In the genomic region with DNA sequence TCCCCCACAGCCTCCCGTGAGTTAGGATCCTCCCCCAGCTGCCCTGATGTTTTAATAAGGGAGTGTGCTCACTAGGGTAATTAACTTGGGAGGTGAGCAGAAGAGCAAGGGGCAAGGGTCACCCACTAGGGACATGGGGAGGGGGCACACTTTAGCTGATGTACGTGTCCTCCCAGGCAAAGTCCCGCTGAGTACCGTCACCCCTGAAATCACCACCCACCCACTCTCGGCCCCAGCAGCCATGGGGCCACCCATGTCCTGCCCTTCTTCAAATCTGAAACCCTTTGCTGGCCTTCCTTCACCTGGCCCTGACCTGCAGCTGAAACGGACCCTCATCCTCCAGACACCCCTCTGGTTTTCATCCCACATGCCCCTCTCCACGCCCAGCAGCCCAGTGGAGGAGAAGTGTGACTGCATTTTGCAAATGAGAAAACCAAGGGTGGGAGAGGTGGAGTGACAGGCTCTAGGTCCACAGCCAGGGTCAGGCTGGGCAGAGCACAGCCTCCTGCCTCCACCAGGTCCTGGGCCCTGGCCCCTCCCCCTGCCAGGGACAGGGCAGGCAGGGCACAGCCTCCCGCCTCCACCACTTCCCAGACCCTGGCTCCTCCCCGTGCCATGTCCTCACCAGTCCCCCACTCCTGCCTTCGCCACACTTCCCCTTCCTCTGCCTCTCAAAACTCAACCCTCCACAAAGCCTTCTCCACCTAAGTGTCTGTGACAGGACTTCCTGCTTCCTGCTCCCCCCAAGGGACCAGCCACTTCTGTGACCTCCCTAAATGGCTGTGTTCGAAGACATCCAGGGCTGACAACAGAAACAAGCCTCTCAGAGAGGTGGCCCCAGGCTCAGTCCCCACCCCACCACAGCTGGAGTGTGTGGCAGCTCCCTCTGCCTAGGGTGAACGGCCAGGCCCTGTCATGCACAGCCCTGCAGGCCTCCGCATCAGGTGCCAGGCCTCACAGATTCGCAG, we compare ENCODE assay signal across 1 cellular context.
TF ChIP-seq lines count a peak whose summit lies in the region.

No MANE protein-coding gene starts in this region.

TF ChIP-seq in GM12878, 131 proteins besides CTCF, POLR2A, EP300 and RAD21 (continues in another document):
- TF ChIP-seq RB1 (IDR thresholded peaks at IDR 0.05; ENCODE audit: borderline replicate concordance), result no peak
- peak; percentile 47 for TF ChIP-seq EED (IDR thresholded peaks at IDR 0.05; ENCODE audit: low read depth)
- TF ChIP-seq TBL1XR1 (IDR thresholded peaks at IDR 0.05; ENCODE audit: low read depth, low read length), result no peak
- no peak for TF ChIP-seq NFXL1 (IDR thresholded peaks at IDR 0.05; ENCODE audit: borderline replicate concordance)
- TF ChIP-seq SRF (IDR thresholded peaks at IDR 0.05; ENCODE audit: low read depth in 2 of 2, low read length in 2 of 2), result peak in 1 of 2 experiments; percentile 70; a peak in 2 of 4 replicates
- TF ChIP-seq MYC (IDR thresholded peaks at IDR 0.05; ENCODE audit: insufficient read depth, insufficient read length, insufficient replicate concordance, low read length, severe bottlenecking), result no peak
- TF ChIP-seq POLR2AphosphoS2 (IDR thresholded peaks at IDR 0.05; ENCODE audit: low read depth, low read length), result no peak
- no peak for TF ChIP-seq BHLHE40 (IDR thresholded peaks at IDR 0.05; ENCODE audit: borderline replicate concordance in 1 of 2, low read depth in 2 of 2, low read length in 1 of 2)
- TF ChIP-seq, protein P1, sequence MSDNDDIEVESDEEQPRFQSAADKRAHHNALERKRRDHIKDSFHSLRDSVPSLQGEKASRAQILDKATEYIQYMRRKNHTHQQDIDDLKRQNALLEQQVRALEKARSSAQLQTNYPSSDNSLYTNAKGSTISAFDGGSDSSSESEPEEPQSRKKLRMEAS (IDR thresholded peaks at IDR 0.05; ENCODE audit: low read depth, low read length), result no peak
- peak; percentile 80 for TF ChIP-seq MEF2B (IDR thresholded peaks at IDR 0.05; ENCODE audit: partially characterized antibody, poor library complexity, severe bottlenecking)
- TF ChIP-seq GATAD2B (conservative IDR thresholded peaks at IDR 0.05; ENCODE audit: low read depth), result no peak
- no peak for TF ChIP-seq HCFC1 (IDR thresholded peaks at IDR 0.05; ENCODE audit: low read length)
- TF ChIP-seq ZBED1 (IDR thresholded peaks at IDR 0.05; ENCODE audit: borderline replicate concordance), result no peak
- TF ChIP-seq LARP7 (IDR thresholded peaks at IDR 0.05), result 0 out of 2 replicates have a peak, but pooled peaks have one; percentile 35
- peak; percentile 18; the same call in 1 of the 2 replicates for TF ChIP-seq ZBTB40 (IDR thresholded peaks at IDR 0.05; ENCODE audit: borderline replicate concordance)
- no peak for TF ChIP-seq MXI1 (IDR thresholded peaks at IDR 0.05; ENCODE audit: low read depth, low read length)
- TF ChIP-seq PAX5 (IDR thresholded peaks at IDR 0.05; ENCODE audit: borderline replicate concordance, low read depth, low read length), result no peak
- TF ChIP-seq USF1 (IDR thresholded peaks at IDR 0.05; ENCODE audit: borderline replicate concordance, extremely low read length, insufficient read depth, low read depth, low read length), result no peak
- no peak for TF ChIP-seq BMI1 (IDR thresholded peaks at IDR 0.05; ENCODE audit: borderline replicate concordance)
- TF ChIP-seq NBN (IDR thresholded peaks at IDR 0.05), result 0 out of 2 replicates have a peak, but pooled peaks have one; percentile 38
- TF ChIP-seq FOXM1 (IDR thresholded peaks at IDR 0.05; ENCODE audit: low read depth, low read length), result no peak
- no peak for TF ChIP-seq FOS (IDR thresholded peaks at IDR 0.05; ENCODE audit: borderline replicate concordance, extremely low read depth, insufficient read length)
- no peak for TF ChIP-seq SP1 (IDR thresholded peaks at IDR 0.05; ENCODE audit: low read depth, low read length)
- no peak for TF ChIP-seq DPF2 (IDR thresholded peaks at IDR 0.05)
- TF ChIP-seq KLF5 (IDR thresholded peaks at IDR 0.05; ENCODE audit: partially characterized antibody), result no peak
- TF ChIP-seq ATF2 (IDR thresholded peaks at IDR 0.05; ENCODE audit: low read length), result no peak
- no peak for TF ChIP-seq CBX5 (IDR thresholded peaks at IDR 0.05; ENCODE audit: low read depth)
- TF ChIP-seq, protein P2, sequence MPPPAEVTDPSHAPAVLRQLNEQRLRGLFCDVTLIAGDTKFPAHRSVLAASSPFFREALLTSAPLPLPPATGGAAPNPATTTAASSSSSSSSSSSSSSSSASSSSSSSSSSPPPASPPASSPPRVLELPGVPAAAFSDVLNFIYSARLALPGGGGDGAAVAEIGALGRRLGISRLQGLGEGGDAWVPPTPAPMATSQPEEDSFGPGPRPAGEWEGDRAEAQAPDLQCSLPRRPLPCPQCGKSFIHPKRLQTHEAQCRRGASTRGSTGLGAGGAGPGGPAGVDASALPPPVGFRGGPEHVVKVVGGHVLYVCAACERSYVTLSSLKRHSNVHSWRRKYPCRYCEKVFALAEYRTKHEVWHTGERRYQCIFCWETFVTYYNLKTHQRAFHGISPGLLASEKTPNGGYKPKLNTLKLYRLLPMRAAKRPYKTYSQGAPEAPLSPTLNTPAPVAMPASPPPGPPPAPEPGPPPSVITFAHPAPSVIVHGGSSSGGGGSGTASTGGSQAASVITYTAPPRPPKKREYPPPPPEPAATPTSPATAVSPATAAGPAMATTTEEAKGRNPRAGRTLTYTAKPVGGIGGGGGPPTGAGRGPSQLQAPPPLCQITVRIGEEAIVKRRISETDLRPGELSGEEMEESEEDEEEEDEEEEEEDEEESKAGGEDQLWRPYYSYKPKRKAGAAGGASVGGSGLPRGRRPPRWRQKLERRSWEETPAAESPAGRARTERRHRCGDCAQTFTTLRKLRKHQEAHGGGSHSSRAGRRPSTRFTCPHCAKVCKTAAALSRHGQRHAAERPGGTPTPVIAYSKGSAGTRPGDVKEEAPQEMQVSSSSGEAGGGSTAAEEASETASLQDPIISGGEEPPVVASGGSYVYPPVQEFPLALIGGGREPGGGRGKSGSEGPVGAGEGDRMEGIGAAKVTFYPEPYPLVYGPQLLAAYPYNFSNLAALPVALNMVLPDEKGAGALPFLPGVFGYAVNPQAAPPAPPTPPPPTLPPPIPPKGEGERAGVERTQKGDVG (CRISPR knock-in tag; IDR thresholded peaks at IDR 0.05), result no peak
- no peak for TF ChIP-seq SMARCA5 (IDR thresholded peaks at IDR 0.05)
- no peak for TF ChIP-seq SMAD5 (IDR thresholded peaks at IDR 0.05; ENCODE audit: low read depth)
- no peak for TF ChIP-seq WRNIP1 (IDR thresholded peaks at IDR 0.05; ENCODE audit: borderline replicate concordance, low read depth, low read length)
- TF ChIP-seq TAF1 (IDR thresholded peaks at IDR 0.05; ENCODE audit: borderline replicate concordance, low read depth, low read length), result no peak
- TF ChIP-seq YBX1 (IDR thresholded peaks at IDR 0.05), result no peak
- no peak for TF ChIP-seq USF2 (IDR thresholded peaks at IDR 0.05; ENCODE audit: borderline replicate concordance, low read depth, low read length)
- TF ChIP-seq, protein P3, sequence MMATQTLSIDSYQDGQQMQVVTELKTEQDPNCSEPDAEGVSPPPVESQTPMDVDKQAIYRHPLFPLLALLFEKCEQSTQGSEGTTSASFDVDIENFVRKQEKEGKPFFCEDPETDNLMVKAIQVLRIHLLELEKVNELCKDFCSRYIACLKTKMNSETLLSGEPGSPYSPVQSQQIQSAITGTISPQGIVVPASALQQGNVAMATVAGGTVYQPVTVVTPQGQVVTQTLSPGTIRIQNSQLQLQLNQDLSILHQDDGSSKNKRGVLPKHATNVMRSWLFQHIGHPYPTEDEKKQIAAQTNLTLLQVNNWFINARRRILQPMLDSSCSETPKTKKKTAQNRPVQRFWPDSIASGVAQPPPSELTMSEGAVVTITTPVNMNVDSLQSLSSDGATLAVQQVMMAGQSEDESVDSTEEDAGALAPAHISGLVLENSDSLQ (IDR thresholded peaks at IDR 0.05), result peak; percentile 77
- TF ChIP-seq HDGF (IDR thresholded peaks at IDR 0.05), result peak; percentile 94
- no peak for TF ChIP-seq SMC3 (IDR thresholded peaks at IDR 0.05; ENCODE audit: borderline replicate concordance, low read length)
- 0 out of 2 replicates have a peak, but pooled peaks have one; percentile 9 for TF ChIP-seq YY1 (IDR thresholded peaks at IDR 0.05; ENCODE audit: low read depth, low read length)
- TF ChIP-seq POU2F2 (IDR thresholded peaks at IDR 0.05; ENCODE audit: borderline replicate concordance, low read depth, low read length), result no peak
- no peak for TF ChIP-seq SIX5 (IDR thresholded peaks at IDR 0.05; ENCODE audit: low read depth, low read length, severe bottlenecking)
- TF ChIP-seq NR2C2 (IDR thresholded peaks at IDR 0.05; ENCODE audit: borderline replicate concordance, control insufficient read depth, insufficient read length, low read depth), result no peak
- TF ChIP-seq RELA (IDR thresholded peaks at IDR 0.05; ENCODE audit: borderline replicate concordance, partially characterized antibody), result no peak
- no peak for TF ChIP-seq SKIL (IDR thresholded peaks at IDR 0.05; ENCODE audit: low read depth, poor library complexity, severe bottlenecking)
